Comparison of ENCODE assay signal across 9 cellular contexts in genomic region chr1:31588751-31589515, GRCh38. TPM values are rescaled to one million over a fixed set of nuclear protein-coding genes. Genes with fewer than 3 reads are reported as not detected.
DNase-seq lines count a peak whose midpoint lies in the region; ATAC-seq and TF ChIP-seq lines count a peak whose summit lies in the region.
"Had no signal": no experiment of that assay in that cellular context is flagged by ENCODE, and none has a peak within 500 bp of the region (broad histone marks: within the 10 kb centered on the region; RNA-seq: fewer than 3 reads in every experiment).

No MANE protein-coding gene starts in this region.

- peak; percentile 54 for DNase-seq in PC-3
- DNase-seq in mesendoderm, result peak; percentile 67
- peak; percentile 70 for DNase-seq in type B pancreatic cell (ENCODE audit: extremely low spot score, unreplicated experiment)
- DNase-seq in NCI-H446 (lab: John Stamatoyannopoulos, UW), result no peak
- no peak for DNase-seq in NCI-H187 (lab: John Stamatoyannopoulos, UW)
- no peak for DNase-seq in activated CD4-positive, alpha-beta T cell treated with anti-CD3 and anti-CD28 coated beads for 36 hours
- no peak for DNase-seq in NCI-H1930 (lab: John Stamatoyannopoulos, UW)
- DNase-seq: activated CD8-positive, alpha-beta memory T cell treated with anti-CD3 and anti-CD28 coated beads, Interleukin-2, amount 50 U/mL, for 48 hours had no signal

- peak overlapping the region; percentile 81 for H2AFZ ChIP-seq in PC-3 (ENCODE audit: low read length)

- ATAC-seq in PC-3 (peak; percentile 57), esophagus mucosa (peak; percentile 21)
- ATAC-seq in activated CD4-positive, alpha-beta T cell treated with anti-CD3 and anti-CD28 coated beads for 36 hours, result no peak

- peak overlapping the region; percentile 65 for H3K27ac ChIP-seq in PC-3 (ENCODE audit: low read length)
- H3K27ac ChIP-seq in mesendoderm (ENCODE audit: low read depth, low read length), result no peak overlapping the region

- H3K23ac ChIP-seq in mesendoderm (ENCODE audit: low read length), result no peak overlapping the region

- H3K4me3 ChIP-seq in PC-3 (ENCODE audit: low read length) (peak overlapping the region; percentile 62), mesendoderm (ENCODE audit: low read length) (no peak overlapping the region)

- H3K4me1 ChIP-seq in PC-3 (ENCODE audit: insufficient read depth, low read length), result peaks cover 42% of the 10 kb centered on the region
- no peaks in the 10 kb centered on the region for H3K4me1 ChIP-seq in mesendoderm (ENCODE audit: control insufficient read depth, low read depth, low read length)

- H4K20me1 ChIP-seq in PC-3 (ENCODE audit: low read length), result no peaks in the 10 kb centered on the region

- H3K4me1 Mint-ChIP-seq in type B pancreatic cell (ENCODE audit: unreplicated experiment), result peaks cover 10% of the 10 kb centered on the region
- H3K4me1 Mint-ChIP-seq in activated CD4-positive, alpha-beta T cell treated with anti-CD3 and anti-CD28 coated beads for 36 hours, result peaks cover 2% of the 10 kb centered on the region

- peak overlapping the region; percentile 63 for H3K4me3 Mint-ChIP-seq in type B pancreatic cell
- no peak overlapping the region for H3K4me3 Mint-ChIP-seq in activated CD4-positive, alpha-beta T cell treated with anti-CD3 and anti-CD28 coated beads for 36 hours

- H3K9me3 ChIP-seq in PC-3 (ENCODE audit: low read length), result no peaks in the 10 kb centered on the region

- H3K9me2 ChIP-seq in PC-3 (replicated peaks; ENCODE audit: low read length), result no peaks in the 10 kb centered on the region

- no peaks in the 10 kb centered on the region for H3K9me3 Mint-ChIP-seq in type B pancreatic cell
- no peaks in the 10 kb centered on the region for H3K9me3 Mint-ChIP-seq in activated CD4-positive, alpha-beta T cell treated with anti-CD3 and anti-CD28 coated beads for 36 hours (ENCODE audit: low read depth)

- peak overlapping the region; percentile 64 for H3K9ac ChIP-seq in PC-3 (ENCODE audit: low read length)
- peak overlapping the region; percentile 34 for H3K9ac ChIP-seq in mesendoderm (ENCODE audit: low read length)

- H4K8ac ChIP-seq in mesendoderm (ENCODE audit: low read depth, low read length), result no peak overlapping the region

- peaks cover 32% of the 10 kb centered on the region for H3K27me3 Mint-ChIP-seq in type B pancreatic cell
- peaks cover 18% of the 10 kb centered on the region for H3K27me3 Mint-ChIP-seq in activated CD4-positive, alpha-beta T cell treated with anti-CD3 and anti-CD28 coated beads for 36 hours

- BruUV-seq in PC-3 (replicated peaks; lab: Mats Ljungman, UMichigan), result no TSS peak

- POLR2A ChIA-PET in PC-3 (lab: Charles Lee; ENCODE audit: unreplicated experiment), result no interaction called here
- POLR2A ChIA-PET in activated CD4-positive, alpha-beta T cell treated with anti-CD3 and anti-CD28 coated beads for 36 hours (lab: Charles Lee), result no interaction called here

- H3K36me3 ChIP-seq in PC-3 (ENCODE audit: low read depth, low read length), result peaks cover 19% of the 10 kb centered on the region; the same call in 1 of the 2 replicates
- H3K36me3 ChIP-seq in mesendoderm (ENCODE audit: control insufficient read depth, insufficient read depth, low read length), result no peaks in the 10 kb centered on the region

- peak overlapping the region; percentile 82 for H3K4ac ChIP-seq in mesendoderm (ENCODE audit: low read depth, low read length)

- TF ChIP-seq CTCF in PC-3 (conservative IDR thresholded peaks at IDR 0.05; ENCODE audit: low read depth, low read length), result no peak
- no peak for TF ChIP-seq CTCF in type B pancreatic cell (conservative IDR thresholded peaks at IDR 0.05)

- CTCF ChIA-PET in PC-3 (lab: Charles Lee), result no interaction called here
- CTCF ChIA-PET in activated CD4-positive, alpha-beta T cell treated with anti-CD3 and anti-CD28 coated beads for 36 hours (lab: Charles Lee), result interaction anchor here (0.9 kb wide), 1 partner anchor 25 kb away, joined by 6 read pairs; no protein-coding TSS in a partner anchor

- no peaks in the 10 kb centered on the region for H3F3A ChIP-seq in PC-3 (ENCODE audit: low read length, unreplicated experiment)

- H3K56ac ChIP-seq in mesendoderm (ENCODE audit: low read length), result peak overlapping the region; percentile 74

- H2BK5ac ChIP-seq in mesendoderm (ENCODE audit: low read length), result no peak overlapping the region

- no peaks in the 10 kb centered on the region for H3K36me3 Mint-ChIP-seq in type B pancreatic cell
- H3K36me3 Mint-ChIP-seq in activated CD4-positive, alpha-beta T cell treated with anti-CD3 and anti-CD28 coated beads for 36 hours (ENCODE audit: low read depth), result no peaks in the 10 kb centered on the region

- peak overlapping the region; percentile 81 for H3K18ac ChIP-seq in mesendoderm (ENCODE audit: low read length)

- no peak overlapping the region for H2AK5ac ChIP-seq in mesendoderm (ENCODE audit: low read length)

- H2BK120ac ChIP-seq in mesendoderm (ENCODE audit: low read depth, low read length), result no peak overlapping the region

- WGBS in mesendoderm (ENCODE audit: extremely low coverage, insufficient coverage, low lambda C conversion rate), result no CpG with 5 or more reads among the region's 62 CpGs

- no peaks in the 10 kb centered on the region for H3K79me1 ChIP-seq in mesendoderm (ENCODE audit: low read length)

- H3K79me2 ChIP-seq in PC-3 (ENCODE audit: low read length), result no peaks in the 10 kb centered on the region
- H3K79me2 ChIP-seq in mesendoderm (ENCODE audit: control insufficient read depth, insufficient read depth, low read length), result no peaks in the 10 kb centered on the region

- intact Hi-C loops in PC-3 (cut with micrococcal nuclease), result no loop called here
- intact Hi-C loops in activated CD4-positive, alpha-beta T cell treated with anti-CD3 and anti-CD28 coated beads for 36 hours (cut with DNase I, micrococcal nuclease), result no loop called here

- H2BK15ac ChIP-seq in mesendoderm (replicated peaks; ENCODE audit: low read depth), result no peak overlapping the region

- peak overlapping the region; percentile 57 for H3K27ac Mint-ChIP-seq in type B pancreatic cell
- H3K27ac Mint-ChIP-seq in activated CD4-positive, alpha-beta T cell treated with anti-CD3 and anti-CD28 coated beads for 36 hours, result no peak overlapping the region

- H3K4me2 ChIP-seq in PC-3 (ENCODE audit: low read length) (peak overlapping the region; percentile 86), mesendoderm (ENCODE audit: low read length) (peak overlapping the region; percentile 36)

- H4K5ac ChIP-seq in mesendoderm (ENCODE audit: low read length), result no peak overlapping the region

- H3K27me3 ChIP-seq in PC-3 (ENCODE audit: low read length), result no peaks in the 10 kb centered on the region
- no peaks in the 10 kb centered on the region for H3K27me3 ChIP-seq in mesendoderm (ENCODE audit: insufficient read depth, low read length, poor library complexity)

RNA-seq across cellular contexts. Expression of gene TINAGL1, which starts 12.6 kb away (rescaled TPM):
- total RNA-seq in PC-3 (2014; rRNA removed) (176 and 217 TPM in 2 replicates), esophagus mucosa (15.9 TPM), type B pancreatic cell (ENCODE audit: low replicate concordance) (27.2 and 30.0 TPM in 2 replicates)
- 2.5 TPM for polyA plus RNA-seq in mesendoderm (2013, experiment 1 of 2)
- 2.7 TPM for polyA plus RNA-seq in mesendoderm (2013, experiment 2 of 2)
- not detected for total RNA-seq in activated CD4-positive, alpha-beta T cell treated with anti-CD3 and anti-CD28 coated beads for 36 hours

RNA-seq across cellular contexts. Expression of gene HCRTR1, which starts 28.6 kb away (rescaled TPM):
- total RNA-seq in PC-3 (2014; rRNA removed) (not detected in 2 replicates), esophagus mucosa (not detected), type B pancreatic cell (ENCODE audit: low replicate concordance) (not detected in 2 replicates)
- polyA plus RNA-seq in mesendoderm (2013, experiment 1 of 2), result 0.04 TPM
- polyA plus RNA-seq in mesendoderm (2013, experiment 2 of 2), result 0.04 TPM
- not detected for total RNA-seq in activated CD4-positive, alpha-beta T cell treated with anti-CD3 and anti-CD28 coated beads for 36 hours

RNA-seq across cellular contexts. Expression of gene PEF1, which starts 55.7 kb away (rescaled TPM):
- total RNA-seq in PC-3 (2014; rRNA removed) (88.4 and 91.6 TPM in 2 replicates), esophagus mucosa (44.0 TPM), type B pancreatic cell (ENCODE audit: low replicate concordance) (45.2 and 48.3 TPM in 2 replicates)
- 48.7 TPM for polyA plus RNA-seq in mesendoderm (2013, experiment 1 of 2)
- polyA plus RNA-seq in mesendoderm (2013, experiment 2 of 2), result 49.2 TPM
- total RNA-seq in activated CD4-positive, alpha-beta T cell treated with anti-CD3 and anti-CD28 coated beads for 36 hours, result 10 to 100 TPM; 48.8 to 59.3 TPM

Comparison
In these comparisons a context has a peak if more than half of its experiments do, and no peak if none do; other contexts are left out.
1. DNase-seq: peak in PC-3 (single experiment), mesendoderm (single experiment) and type B pancreatic cell (single experiment); none in NCI-H446 (0 of 2), NCI-H187 (0 of 2), activated CD4-positive, alpha-beta T cell treated with anti-CD3 and anti-CD28 coated beads for 36 hours (single experiment) and NCI-H1930 (0 of 2).
2. RNA of gene TINAGL1, which starts 12.6 kb away (total RNA-seq): 176 to 217 TPM in PC-3, 27.2 to 30.0 TPM in type B pancreatic cell and 15.9 TPM in esophagus mucosa (single experiment); not detected in activated CD4-positive, alpha-beta T cell treated with anti-CD3 and anti-CD28 coated beads for 36 hours; every median in the first group is over 10 times any median in the second.